22 cellular contexts compared by ENCODE assay signal in the genomic region with DNA sequence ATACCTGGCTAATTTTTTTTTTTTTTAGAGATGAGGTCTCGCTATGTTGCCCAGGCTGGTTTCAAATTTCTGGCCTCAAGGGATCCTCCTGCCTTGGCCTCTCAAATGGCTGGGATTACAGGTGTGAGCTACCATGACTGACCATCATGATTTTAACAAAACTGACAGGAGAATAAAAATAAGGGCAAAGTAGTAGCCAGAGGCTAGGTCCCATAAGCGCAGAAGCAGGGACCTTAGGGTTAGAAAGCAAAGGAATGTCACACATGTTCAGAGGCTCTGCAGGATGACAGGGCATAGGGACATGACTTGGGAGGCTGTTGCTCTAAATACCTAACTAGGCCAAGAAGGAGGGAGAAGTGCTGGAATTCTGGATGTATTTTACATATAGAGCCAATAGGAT. TPM values are rescaled to one million over a fixed set of nuclear protein-coding genes. Genes with fewer than 3 reads are reported as not detected.
DNase-seq lines count a peak whose midpoint lies in the region; ATAC-seq and TF ChIP-seq lines count a peak whose summit lies in the region.
"Had no signal": no experiment of that assay in that cellular context is flagged by ENCODE, and none has a peak within 500 bp of the region (broad histone marks: within the 10 kb centered on the region; RNA-seq: fewer than 3 reads in every experiment).

No MANE protein-coding gene starts in this region.

- ATAC-seq in Right ventricle myocardium superior (ENCODE audit: poor library complexity): no peak
- ATAC-seq in HG02870 (IDR thresholded peaks at IDR 0.05; ENCODE audit: unreplicated experiment): no peak
- ATAC-seq in HG03342 (IDR thresholded peaks at IDR 0.05; ENCODE audit: unreplicated experiment): no peak
- no peak for ATAC-seq in GM21360 (IDR thresholded peaks at IDR 0.05; ENCODE audit: unreplicated experiment)
- ATAC-seq: naive thymus-derived CD4-positive, alpha-beta T cell; right lobe of liver; Right ventricle myocardium inferior had no signal

- H3K36me3 ChIP-seq in cardiac muscle cell: no peaks in the 10 kb centered on the region
- H3K36me3 ChIP-seq: HAP-1, heart left ventricle, right lobe of liver, transverse colon, WERI-Rb-1 had no signal

- H3K4me1 Mint-ChIP-seq in chondrocyte (ENCODE audit: low read depth): peaks cover 21% of the 10 kb centered on the region
- peaks cover 18% of the 10 kb centered on the region for H3K4me1 Mint-ChIP-seq in nephron
- H3K4me1 Mint-ChIP-seq: memory B cell had no signal

- no peak overlapping the region for H3K4me3 ChIP-seq in cardiac muscle cell
- H3K4me3 ChIP-seq: HAP-1, heart left ventricle, right lobe of liver, transverse colon had no signal

- peak overlapping the region; percentile 32 for H3K27ac ChIP-seq in cardiac muscle cell
- H3K27ac ChIP-seq: heart left ventricle, right lobe of liver, transverse colon, WERI-Rb-1 had no signal

- TF ChIP-seq CTCF in cardiac muscle cell (IDR thresholded peaks at IDR 0.05; ENCODE audit: low read depth, low read length): no peak
- no peak for TF ChIP-seq CTCF in chondrocyte (IDR thresholded peaks at IDR 0.05)
- no peak for TF ChIP-seq CTCF in nephron (IDR thresholded peaks at IDR 0.05; ENCODE audit: unreplicated experiment in 3 of 3)

- DNase-seq in cardiac muscle cell (ENCODE audit: low read depth in 1 of 2, low spot score in 1 of 2) (no peak), Right ventricle myocardium superior (no peak), chondrocyte (ENCODE audit: low spot score) (no peak), OCI-M2 (lab: John Stamatoyannopoulos, UW; ENCODE audit: unreplicated experiment) (no peak)
- DNase-seq: activated naive CD4-positive, alpha-beta T cell treated with anti-CD3 and anti-CD28 coated beads, Interleukin-2, amount 50 U/mL, for 16 hours; cerebellar nuclear complex; naive thymus-derived CD4-positive, alpha-beta T cell; NCI-H1417 treated with DMSO at 0.1 percent for 48 hours; NCI-H2081 treated with DMSO at 0.1 percent for 48 hours; NCI-H774; right lobe of liver; stimulated activated CD4-positive, alpha-beta T cell treated with anti-CD3 and anti-CD28 coated beads, Interleukin-15, amount 100 ng/mL, for 24 hours; transverse colon; WERI-Rb-1 had no signal

- no peaks in the 10 kb centered on the region for H3K9me3 ChIP-seq in cardiac muscle cell (ENCODE audit: low read depth)
- H3K9me3 ChIP-seq: HAP-1, heart left ventricle, right lobe of liver, transverse colon had no signal

- H3K4me3 Mint-ChIP-seq in chondrocyte (ENCODE audit: unreplicated experiment) (no peak overlapping the region), nephron (peak overlapping the region in 1 of 3 experiments; percentile 41)
- H3K4me3 Mint-ChIP-seq: memory B cell; naive thymus-derived CD4-positive, alpha-beta T cell had no signal

- intact Hi-C loops in Right ventricle myocardium superior (cut with DNase I): no loop called here

- no peaks in the 10 kb centered on the region for H3K27me3 Mint-ChIP-seq in chondrocyte (ENCODE audit: low read depth)
- peaks cover 5% of the 10 kb centered on the region for H3K27me3 Mint-ChIP-seq in nephron (ENCODE audit: low read depth)
- H3K27me3 Mint-ChIP-seq: memory B cell; naive thymus-derived CD4-positive, alpha-beta T cell had no signal

- H3K9me3 Mint-ChIP-seq in chondrocyte (ENCODE audit: low read depth) (no peaks in the 10 kb centered on the region), nephron (no peaks in the 10 kb centered on the region)
- H3K9me3 Mint-ChIP-seq: memory B cell; naive thymus-derived CD4-positive, alpha-beta T cell had no signal

- peaks cover 11% of the 10 kb centered on the region for H3K4me1 ChIP-seq in cardiac muscle cell (ENCODE audit: low read depth)

- H3K27me3 ChIP-seq in cardiac muscle cell: no peaks in the 10 kb centered on the region
- H3K27me3 ChIP-seq: heart left ventricle, right lobe of liver, transverse colon had no signal

- peak overlapping the region; percentile 97 for H3K27ac Mint-ChIP-seq in chondrocyte (ENCODE audit: unreplicated experiment)
- H3K27ac Mint-ChIP-seq in nephron: peak overlapping the region; percentile 46 to 62 (median 53)
- H3K27ac Mint-ChIP-seq: memory B cell had no signal

- H3K36me3 Mint-ChIP-seq in chondrocyte (ENCODE audit: low read depth) (no peaks in the 10 kb centered on the region), nephron (ENCODE audit: low read depth) (no peaks in the 10 kb centered on the region)
- H3K36me3 Mint-ChIP-seq: memory B cell; naive thymus-derived CD4-positive, alpha-beta T cell had no signal

RNA-seq across cellular contexts. Expression of gene LIMK1, which starts 5.1 kb away (rescaled TPM):
- total RNA-seq in cardiac muscle cell (50.1 and 54.4 TPM in 2 replicates), Right ventricle myocardium superior (8.6 TPM), chondrocyte (39.1 to 46.5 TPM (median 41.5 TPM) in 3 replicates)
- 14.4 and 15.6 TPM in 2 replicates for polyA plus RNA-seq in cardiac muscle cell

RNA-seq across cellular contexts. Expression of gene ELN, which starts 50.5 kb away (rescaled TPM):
- total RNA-seq in cardiac muscle cell (0.77 and 0.88 TPM in 2 replicates), Right ventricle myocardium superior (33.2 TPM), chondrocyte (8,224 to 15,554 TPM (median 15,093 TPM) in 3 replicates)
- 0.54 TPM in 1 of 2 replicates, not detected in the other for polyA plus RNA-seq in cardiac muscle cell
- polyA plus RNA-seq: naive thymus-derived CD4-positive, alpha-beta T cell had no signal

Comparison
In these comparisons a context has a peak if more than half of its experiments do, and no peak if none do; other contexts are left out.
1. RNA of gene ELN, which starts 50.5 kb away (total RNA-seq): 8,224 to 15,554 TPM in chondrocyte; 33.2 TPM in Right ventricle myocardium superior (single experiment) and 0.77 to 0.88 TPM in cardiac muscle cell; every median in the first group is over 100 times any median in the second.